Comparison of ENCODE assay signal across 14 cellular contexts in genomic region chr2:120469486-120469885, GRCh38.
DNase-seq lines count a peak whose midpoint lies in the region; ATAC-seq, FAIRE-seq and TF ChIP-seq lines count a peak whose summit lies in the region.
"Had no signal": no experiment of that assay in that cellular context is flagged by ENCODE, and none has a peak within 500 bp of the region (broad histone marks: within the 10 kb centered on the region; RNA-seq: fewer than 3 reads in every experiment).

No MANE protein-coding gene starts in this region.

- H3K9ac ChIP-seq in endodermal cell (ENCODE audit: extremely low read depth, low read length, poor library complexity, severe bottlenecking) (no peak overlapping the region), kidney (ENCODE audit: low read length in 2 of 2) (no peak overlapping the region)

- H3K4me1 ChIP-seq in endodermal cell (ENCODE audit: control insufficient read depth, insufficient read depth, low read length) (peaks cover 18% of the 10 kb centered on the region), kidney (ENCODE audit: control insufficient read depth in 1 of 2, insufficient read depth in 1 of 2, low read depth in 1 of 2, low read length in 2 of 2) (no peaks in the 10 kb centered on the region), spleen (peaks cover 0 to 19% (median 10%) of the 10 kb centered on the region in 6 donors)

- intact Hi-C loops in kidney (cut with DNase I) (no loop called here), spleen (cut with DNase I; ENCODE audit: low total_unique reads) (no loop called here)

- peaks cover 68% of the 10 kb centered on the region for H3K27me3 ChIP-seq in endodermal cell (ENCODE audit: control insufficient read depth, insufficient read depth, low read length, poor library complexity, severe bottlenecking)
- peaks cover 0 to 37% (median 0%) of the 10 kb centered on the region in 7 donors for H3K27me3 ChIP-seq in spleen (replicated peaks in 1 of 7)

- no peaks in the 10 kb centered on the region for H3K36me3 ChIP-seq in endodermal cell (ENCODE audit: control insufficient read depth, insufficient read depth, low read length)
- H3K36me3 ChIP-seq in kidney (ENCODE audit: control insufficient read depth in 1 of 2, insufficient read depth in 2 of 2, low read length in 2 of 2) = no peaks in the 10 kb centered on the region
- no peaks in the 10 kb centered on the region for H3K36me3 ChIP-seq in spleen

- no peak for TF ChIP-seq CTCF in endodermal cell (conservative IDR thresholded peaks at IDR 0.05)
- no peak for TF ChIP-seq CTCF in kidney (IDR thresholded peaks at IDR 0.05; ENCODE audit: borderline replicate concordance, extremely low read depth, insufficient read depth)
- no peak for TF ChIP-seq CTCF in spleen (IDR thresholded peaks at IDR 0.05 in 8 of 11, conservative IDR thresholded peaks at IDR 0.05 in 3 of 11)

- WGBS in endodermal cell (ENCODE audit: insufficient coverage in 1 of 2, insufficient read length in 1 of 2), 2 experiments = 91 to 100% methylated on average over 1 to 2 of the region's 2 CpGs
- 59 to 69% (median 67%) methylated on average over 2 of the region's 2 CpGs for WGBS in spleen, 5 donors

- H3K9me3 Mint-ChIP-seq in endodermal cell = peaks cover 11% of the 10 kb centered on the region

- no peak overlapping the region for H3K4me3 ChIP-seq in endodermal cell (ENCODE audit: low read length)
- no peak overlapping the region for H3K4me3 ChIP-seq in kidney (ENCODE audit: low read length in 2 of 2)
- no peak overlapping the region for H3K4me3 ChIP-seq in spleen

- no peak overlapping the region for H3K27ac Mint-ChIP-seq in endodermal cell
- H3K27ac Mint-ChIP-seq: B cell had no signal

- H3K27me3 Mint-ChIP-seq in endodermal cell (ENCODE audit: insufficient read depth) = peaks cover 88% of the 10 kb centered on the region

- peaks cover 11% of the 10 kb centered on the region for H3K9me3 ChIP-seq in endodermal cell (ENCODE audit: control insufficient read depth, low read length)
- peaks cover 0 to 9% of the 10 kb centered on the region in 2 donors for H3K9me3 ChIP-seq in kidney (ENCODE audit: control insufficient read depth in 1 of 2, low read length in 2 of 2)
- peaks cover 0 to 15% (median 8%) of the 10 kb centered on the region in 8 donors for H3K9me3 ChIP-seq in spleen

- FAIRE-seq in kidney (lab: Jason Lieb, UNC) = no peak
- FAIRE-seq: bronchial epithelial cell, endothelial cell of umbilical vein had no signal

- H3K4me1 Mint-ChIP-seq in endodermal cell = peaks cover 30% of the 10 kb centered on the region
- H3K4me1 Mint-ChIP-seq: B cell had no signal

- H3K36me3 Mint-ChIP-seq in endodermal cell (ENCODE audit: low read depth) = no peaks in the 10 kb centered on the region

- ATAC-seq in GM18909 (IDR thresholded peaks at IDR 0.05; ENCODE audit: poor library complexity, unreplicated experiment) (no peak), HG03354 (IDR thresholded peaks at IDR 0.05; ENCODE audit: poor library complexity, severe bottlenecking, unreplicated experiment) (no peak)
- ATAC-seq: HCT116 had no signal

- H3K4me3 Mint-ChIP-seq in endodermal cell = no peak overlapping the region
- H3K4me3 Mint-ChIP-seq: B cell had no signal

- TF ChIP-seq POLR2A in spleen (IDR thresholded peaks at IDR 0.05) = no peak

- DNase-seq in GM03348 (ENCODE audit: low spot score) (peak; percentile 61), endodermal cell (peak; percentile 19), kidney (peak; percentile 22), spleen (peak; percentile 41), activated gamma-delta T cell treated with Interleukin-2 at 50 U/mL for 16 hours (no peak)
- no peak for DNase-seq in stimulated activated CD4-positive, alpha-beta T cell treated with anti-CD3 and anti-CD28 coated beads, Interleukin-15, amount 100 ng/mL, for 24 hours
- DNase-seq: activated CD4-positive, alpha-beta T cell treated with anti-CD3 and anti-CD28 coated beads for 1 hour; DND-41 had no signal

- no peak overlapping the region for H3K27ac ChIP-seq in endodermal cell (ENCODE audit: low read depth, low read length)
- H3K27ac ChIP-seq in kidney (ENCODE audit: low read depth in 2 of 2, low read length in 2 of 2) = no peak overlapping the region
- H3K27ac ChIP-seq in spleen = peak overlapping the region in 1 of 8 donors; percentile 12

Comparison
In these comparisons a context has a peak if more than half of its experiments do, and no peak if none do; other contexts are left out.
1. DNase-seq: peak in GM03348 (single experiment), endodermal cell (single experiment), kidney (single experiment) and spleen (single experiment); none in activated gamma-delta T cell treated with Interleukin-2 at 50 U/mL for 16 hours (single experiment) and stimulated activated CD4-positive, alpha-beta T cell treated with anti-CD3 and anti-CD28 coated beads, Interleukin-15, amount 100 ng/mL, for 24 hours (single experiment).